Comparison of ENCODE assay signal across 28 cellular contexts in the genomic region with DNA sequence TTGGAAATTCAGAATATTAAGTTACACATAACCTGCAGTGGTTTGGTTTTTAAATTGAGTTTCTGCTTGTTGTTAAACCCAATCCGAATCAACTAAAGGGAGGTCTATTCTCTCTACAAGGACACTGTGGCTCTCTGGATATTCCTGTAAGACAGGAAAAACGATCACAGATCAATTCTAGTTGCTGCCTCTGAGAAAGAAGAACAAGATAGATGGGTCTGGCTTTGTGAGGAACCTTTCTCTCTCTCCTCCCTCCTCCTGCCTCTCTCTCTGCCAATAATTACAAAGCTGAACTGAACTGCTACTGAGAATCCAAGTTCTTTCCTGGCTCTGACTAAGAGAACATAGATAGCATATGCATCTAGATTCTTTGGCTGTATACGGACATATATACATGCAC.
"Had no signal": no experiment of that assay in that cellular context is flagged by ENCODE, and none has a peak within 500 bp of the region (broad histone marks: within the 10 kb centered on the region; RNA-seq: fewer than 3 reads in every experiment).

No MANE protein-coding gene starts in this region.

- H3K9me3 ChIP-seq: gastrocnemius medialis, lower lobe of right lung, mucosa of descending colon, tibial artery had no signal

- H3K4me3 Mint-ChIP-seq: activated CD4-positive, alpha-beta T cell treated with anti-CD3 and anti-CD28 coated beads for 36 hours; activated CD8-positive, alpha-beta memory T cell treated with anti-CD3 and anti-CD28 coated beads, Interleukin-2, amount 10 ng/mL, durations not matched to agents 7 days and 5 days; activated CD8-positive, alpha-beta T cell treated with anti-CD3 and anti-CD28 coated beads, Interleukin-2, amount 10 ng/mL, durations not matched to agents 7 days and 5 days; immature natural killer cell; natural killer cell treated with Interleukin-12 subunit alpha and Interleukin-12 subunit beta and Interleukin-15 and Interleukin-18, amount 100 ng/mL, for 72 hours; stimulated activated memory B cell treated with anti-CD40 and anti-IgM and Interleukin-4, amounts not matched to agents 10 μg/mL and 1 μg/mL and 100 μg/mL, for 72 hours; stimulated activated naive CD8-positive, alpha-beta T cell treated with anti-CD3 and anti-CD28 coated beads, Interleukin-15, amount 100 ng/mL, for 72 hours; T-cell; T-helper 2 cell treated with Interferon-gamma antibody and Interleukin-4, amounts not matched to agents 5 μg/mL and 100 μg/mL, for 36 hours had no signal

- H3K4me3 ChIP-seq: cardiac muscle cell, coronary artery, dorsolateral prefrontal cortex, gastrocnemius medialis, lower lobe of right lung, mucosa of descending colon, tibial artery had no signal

- H3K36me3 ChIP-seq: cardiac muscle cell, gastrocnemius medialis, tibial artery had no signal

- H3K27ac Mint-ChIP-seq: activated CD4-positive, alpha-beta T cell treated with anti-CD3 and anti-CD28 coated beads for 36 hours; activated CD8-positive, alpha-beta memory T cell treated with anti-CD3 and anti-CD28 coated beads, Interleukin-2, amount 10 ng/mL, durations not matched to agents 7 days and 5 days; activated CD8-positive, alpha-beta T cell treated with anti-CD3 and anti-CD28 coated beads, Interleukin-2, amount 10 ng/mL, durations not matched to agents 7 days and 5 days; activated naive CD4-positive, alpha-beta T cell treated with anti-CD3 and anti-CD28 coated beads, Interleukin-2, amount 50 U/mL, for 72 hours; activated T-helper 2 cell treated with anti-CD3 and anti-CD28 coated beads, Interferon-gamma antibody, Interleukin-2, Interleukin-4, amounts not matched to agents 10 μg/mL and 5 μg/mL and 100 μg/mL, durations not matched to agents 14 hours and 24 hours and 36 hours; stimulated activated naive CD8-positive, alpha-beta T cell treated with anti-CD3 and anti-CD28 coated beads, Interleukin-15, amount 100 ng/mL, for 72 hours; T-cell; T-helper 2 cell treated with Interferon-gamma antibody and Interleukin-4, amounts not matched to agents 5 μg/mL and 100 μg/mL, for 36 hours had no signal

- H3K27me3 Mint-ChIP-seq: activated CD4-positive, alpha-beta T cell treated with anti-CD3 and anti-CD28 coated beads for 36 hours; activated CD8-positive, alpha-beta memory T cell treated with anti-CD3 and anti-CD28 coated beads, Interleukin-2, amount 10 ng/mL, durations not matched to agents 7 days and 5 days; natural killer cell treated with Interleukin-12 subunit alpha and Interleukin-12 subunit beta and Interleukin-15 and Interleukin-18, amount 100 ng/mL, for 72 hours; stimulated activated memory B cell treated with anti-CD40 and anti-IgM and Interleukin-4, amounts not matched to agents 10 μg/mL and 1 μg/mL and 100 μg/mL, for 72 hours; stimulated activated naive CD8-positive, alpha-beta T cell treated with anti-CD3 and anti-CD28 coated beads, Interleukin-15, amount 100 ng/mL, for 72 hours; T-cell had no signal

- H3K27ac ChIP-seq: cardiac muscle cell, gastrocnemius medialis, lower lobe of right lung had no signal

- H3K27me3 ChIP-seq: cardiac muscle cell, dorsolateral prefrontal cortex, gastrocnemius medialis, tibial artery had no signal

- DNase-seq: activated CD4-positive, alpha-beta T cell treated with anti-CD3 and anti-CD28 coated beads for 36 hours; activated CD4-positive, CD25-positive, alpha-beta regulatory T cell; activated CD8-positive, alpha-beta memory T cell treated with anti-CD3 and anti-CD28 coated beads, Interleukin-2, amount 10 ng/mL, durations not matched to agents 7 days and 5 days; activated CD8-positive, alpha-beta T cell treated with anti-CD3 and anti-CD28 coated beads, Interleukin-2, amount 10 ng/mL, durations not matched to agents 7 days and 5 days; activated T-cell treated with anti-CD3 and anti-CD28 coated beads, Interleukin-2, amount 50 U/mL, for 48 hours; dorsolateral prefrontal cortex; effector memory CD4-positive, alpha-beta T cell; gastrocnemius medialis; hippocampal formation; immature natural killer cell; lower lobe of right lung; mucosa of descending colon; posterior cingulate gyrus; small intestine; stimulated activated CD4-positive, alpha-beta T cell treated with anti-CD3 and anti-CD28 coated beads, Interleukin-1b, Interleukin-23, amount 100 ng/mL, for 48 hours; stimulated activated CD4-positive, alpha-beta T cell treated with anti-CD3 and anti-CD28 coated beads, Interleukin-4, amount 100 ng/mL, for 4 hours; stimulated activated CD8-positive, alpha-beta memory T cell treated with anti-CD3 and anti-CD28 coated beads, Interleukin-4, amount 100 ng/mL, for 48 hours; stimulated activated naive CD8-positive, alpha-beta T cell treated with anti-CD3 and anti-CD28 coated beads, Interleukin-15, amount 100 ng/mL, for 72 hours; substantia nigra; T-cell; tibial artery had no signal

- H3K9me3 Mint-ChIP-seq: activated naive CD4-positive, alpha-beta T cell treated with anti-CD3 and anti-CD28 coated beads, Interleukin-2, amount 50 U/mL, for 72 hours; immature natural killer cell; natural killer cell treated with Interleukin-12 subunit alpha and Interleukin-12 subunit beta and Interleukin-15 and Interleukin-18, amount 100 ng/mL, for 72 hours; T-cell; T-helper 2 cell treated with Interferon-gamma antibody and Interleukin-4, amounts not matched to agents 5 μg/mL and 100 μg/mL, for 36 hours had no signal
